In the genomic region with DNA sequence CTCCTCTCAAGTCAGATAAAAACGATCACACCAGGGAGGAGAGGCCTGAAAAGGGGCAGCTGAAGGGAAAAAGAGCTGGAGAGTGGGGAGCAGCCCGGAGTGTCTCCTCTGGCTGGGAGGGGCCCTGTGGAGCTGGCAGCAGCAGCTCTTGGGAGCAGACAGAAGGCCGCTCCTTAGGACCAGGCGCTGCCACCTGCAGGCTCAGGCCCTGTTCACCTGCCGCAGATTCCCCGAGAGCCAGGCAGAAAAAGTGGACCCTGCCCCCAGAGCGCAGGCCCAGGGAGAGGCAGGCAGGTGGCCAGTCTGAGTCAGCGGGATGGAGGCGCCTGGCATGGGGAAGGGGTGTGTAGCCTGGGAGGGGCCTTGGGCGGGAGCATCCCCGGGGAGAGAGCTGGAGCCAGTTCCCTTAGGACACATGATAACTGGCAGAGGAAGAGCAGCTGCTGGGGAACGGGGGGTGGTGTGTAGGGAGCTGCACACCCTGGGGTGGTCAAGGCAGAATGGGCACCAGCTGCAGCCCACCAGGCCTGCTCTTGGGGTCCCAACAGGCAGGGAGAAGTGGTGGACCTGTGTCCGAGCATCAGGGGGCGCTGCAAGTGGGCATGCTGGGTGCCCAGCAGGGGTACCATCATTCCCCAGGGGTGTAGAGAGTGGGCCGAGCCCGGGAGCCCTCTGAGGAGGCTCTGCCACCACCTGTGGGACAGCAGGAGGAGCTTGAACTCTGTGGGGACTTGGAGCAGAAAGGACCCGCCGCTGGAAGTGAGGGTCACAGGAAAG, we compare ENCODE assay signal across 8 cellular contexts.
DNase-seq lines count a peak whose midpoint lies in the region; ATAC-seq and TF ChIP-seq lines count a peak whose summit lies in the region.

No MANE protein-coding gene starts in this region.

- peak; percentile 54 for DNase-seq in Right ventricle myocardium superior
- no peak for DNase-seq in Right ventricle myocardium inferior (ENCODE audit: missing footprints)
- peak; percentile 74 to 85 for DNase-seq in left colon
- DNase-seq in activated CD8-positive, alpha-beta memory T cell treated with anti-CD3 and anti-CD28 coated beads, Interleukin-2, amount 50 U/mL, for 48 hours, result no peak
- DNase-seq in cerebellar nuclear complex (lab: John Stamatoyannopoulos, UW), result no peak

- H3K27ac ChIP-seq in VCaP, result peak overlapping the region; percentile 91

- intact Hi-C loops in Right ventricle myocardium superior (cut with DNase I), result no loop called here
- intact Hi-C loops in Right ventricle myocardium inferior (cut with DNase I), result no loop called here
- intact Hi-C loops in left colon (cut with DNase I, micrococcal nuclease), result no loop called here

- peak; percentile 22; the same call in 1 of the 2 replicates for TF ChIP-seq CTCF in VCaP (conservative IDR thresholded peaks at IDR 0.05)

- ATAC-seq in Right ventricle myocardium superior (ENCODE audit: poor library complexity) (peak; percentile 2), Right ventricle myocardium inferior (no peak), left colon (peak; percentile 85), HG02981 (IDR thresholded peaks at IDR 0.05; ENCODE audit: unreplicated experiment) (no peak), GM21367 (IDR thresholded peaks at IDR 0.05; ENCODE audit: unreplicated experiment) (no peak)

Comparison
In these comparisons a context has a peak if more than half of its experiments do, and no peak if none do; other contexts are left out.
1. ATAC-seq: peak in Right ventricle myocardium superior (single experiment) and left colon (single experiment); none in Right ventricle myocardium inferior (single experiment), HG02981 (single experiment) and GM21367 (single experiment).
2. DNase-seq: peak in Right ventricle myocardium superior (single experiment) and left colon (2 of 2); none in Right ventricle myocardium inferior (single experiment), activated CD8-positive, alpha-beta memory T cell treated with anti-CD3 and anti-CD28 coated beads, Interleukin-2, amount 50 U/mL, for 48 hours (single experiment) and cerebellar nuclear complex (0 of 2).